1 cellular context compared by ENCODE assay signal in genomic region chr9:73143606-73144328, GRCh38.
TF ChIP-seq lines count a peak whose summit lies in the region.

No MANE protein-coding gene starts in this region.

TF ChIP-seq in SK-N-SH, 30 proteins besides CTCF, POLR2A, EP300 and RAD21 (continued from another document):
- peak; percentile 95 for TF ChIP-seq JUND (IDR thresholded peaks at IDR 0.05)
- no peak for TF ChIP-seq FOXM1 (IDR thresholded peaks at IDR 0.05; ENCODE audit: low read depth)
- TF ChIP-seq GATA2 (CRISPR knock-in tag; IDR thresholded peaks at IDR 0.05), result no peak
- TF ChIP-seq NFIC (IDR thresholded peaks at IDR 0.05; ENCODE audit: borderline replicate concordance), result peak; percentile 30; the same call in 1 of the 2 replicates
- no peak for TF ChIP-seq YY1 (IDR thresholded peaks at IDR 0.05; ENCODE audit: low read depth)
- no peak for TF ChIP-seq USF2 (IDR thresholded peaks at IDR 0.05; ENCODE audit: borderline replicate concordance, low read depth, low read length)
- no peak for TF ChIP-seq SIN3A (IDR thresholded peaks at IDR 0.05; ENCODE audit: borderline replicate concordance, low read depth, low read length)
- no peak for TF ChIP-seq RFX5 (IDR thresholded peaks at IDR 0.05; ENCODE audit: low read length)
- TF ChIP-seq REST (IDR thresholded peaks at IDR 0.05; ENCODE audit: low read depth, low read length), result no peak
- TF ChIP-seq CHD2 (IDR thresholded peaks at IDR 0.05; ENCODE audit: low read length, partially characterized antibody), result no peak
- no peak for TF ChIP-seq USF1 (IDR thresholded peaks at IDR 0.05; ENCODE audit: borderline replicate concordance, low read depth)
- peak; percentile 43; the same call in 1 of the 2 replicates for TF ChIP-seq POLR2AphosphoS5 (IDR thresholded peaks at IDR 0.05; ENCODE audit: low read depth, low read length)
- TF ChIP-seq NRF1 (IDR thresholded peaks at IDR 0.05; ENCODE audit: low read depth, low read length), result no peak
- peak; percentile 77; the same call in 1 of the 2 replicates for TF ChIP-seq ELF1 (IDR thresholded peaks at IDR 0.05)
- TF ChIP-seq SMC3 (IDR thresholded peaks at IDR 0.05; ENCODE audit: low read depth, low read length), result no peak
- peak; percentile 64; the same call in 1 of the 2 replicates for TF ChIP-seq TEAD4 (IDR thresholded peaks at IDR 0.05; ENCODE audit: borderline replicate concordance, insufficient read depth)
- TF ChIP-seq FOSL2 (IDR thresholded peaks at IDR 0.05; ENCODE audit: borderline replicate concordance, low read depth), result peak; percentile 85
- TF ChIP-seq MEF2A (IDR thresholded peaks at IDR 0.05; ENCODE audit: borderline replicate concordance, low read depth), result peak; percentile 43; the same call in 1 of the 2 replicates
- TF ChIP-seq FOXJ3 (CRISPR knock-in tag; IDR thresholded peaks at IDR 0.05), result no peak
